ENCODE assay signal across 8 cellular contexts in genomic region chr10:101843032-101843991, GRCh38. TPM values are rescaled to one million over a fixed set of nuclear protein-coding genes. Genes with fewer than 3 reads are reported as not detected.
DNase-seq lines count a peak whose midpoint lies in the region; ATAC-seq and TF ChIP-seq lines count a peak whose summit lies in the region.

Gene KCNIP2 (minus strand): TSS chr10:101843800. CDS start chr10:101843568, 232 bp downstream.

- TF ChIP-seq CTCF in AG10803 (conservative IDR thresholded peaks at IDR 0.05; ENCODE audit: low read length) (peak; percentile 30), body of pancreas (IDR thresholded peaks at IDR 0.05) (peak in 6 of 7 experiments; percentile 31 to 48 (median 34)), tibial artery (IDR thresholded peaks at IDR 0.05) (peak in 1 of 2 experiments; percentile 22)

- peaks cover 0 to 1% of the 10 kb centered on the region in 2 donors for H3K36me3 ChIP-seq in body of pancreas (replicated peaks in 1 of 2; ENCODE audit: insufficient read depth in 1 of 2, low read depth in 2 of 2)
- peaks cover 29 to 33% (median 32%) of the 10 kb centered on the region in 3 donors for H3K36me3 ChIP-seq in tibial artery

- intact Hi-C loops in body of pancreas (cut with DNase I): no loop called here
- intact Hi-C loops in tibial artery (cut with DNase I; ENCODE audit: low total_unique reads): no loop called here

- ATAC-seq in HG02798 (IDR thresholded peaks at IDR 0.05; ENCODE audit: poor library complexity, unreplicated experiment) (peak; percentile 29), body of pancreas (no peak)

- H3K4me3 ChIP-seq in AG10803 (ENCODE audit: low read length): no peak within 1 kb of the TSS
- H3K4me3 ChIP-seq in body of pancreas: no peak within 1 kb of the TSS
- peak within 1 kb of the TSS in 1 of 2 donors; percentile 10 for H3K4me3 ChIP-seq in tibial artery

- H3K27ac ChIP-seq in body of pancreas: no peak within 1 kb of the TSS
- no peak within 1 kb of the TSS for H3K27ac ChIP-seq in tibial artery

- H3K9me3 ChIP-seq in body of pancreas: no peaks in the 10 kb centered on the region
- no peaks in the 10 kb centered on the region for H3K9me3 ChIP-seq in tibial artery

- no peaks in the 10 kb centered on the region for H3K27me3 ChIP-seq in body of pancreas
- H3K27me3 ChIP-seq in tibial artery: peaks cover 0 to 27% of the 10 kb centered on the region in 2 donors

- TF ChIP-seq POLR2A in body of pancreas (IDR thresholded peaks at IDR 0.05): no peak

- H3K4me1 ChIP-seq in body of pancreas: peaks cover 30% of the 10 kb centered on the region
- H3K4me1 ChIP-seq in tibial artery: peaks cover 0 to 32% (median 23%) of the 10 kb centered on the region in 4 donors

- 27 to 64% methylated on average over 23 to 52 of the region's 59 CpGs for WGBS in body of pancreas, 2 donors

- DNase-seq in AG10803 (ENCODE audit: low read depth): no peak
- DNase-seq in T-helper 1 cell: peak in 4 of 5 donors; percentile 41 to 64 (median 56)
- DNase-seq in body of pancreas: peak; percentile 34 to 49 (median 39)
- peak; percentile 88 for DNase-seq in iPS-NIHi11 (ENCODE audit: low spot score)
- peak; percentile 48 for DNase-seq in stimulated activated CD8-positive, alpha-beta memory T cell treated with anti-CD3 and anti-CD28 coated beads, Interleukin-4, amount 100 ng/mL, for 24 hours (ENCODE audit: low read depth)
- DNase-seq in RKO (ENCODE audit: low spot score): no peak
- no peak for DNase-seq in tibial artery

RNA-seq across cellular contexts. Expression of gene KCNIP2, which starts in this region (rescaled TPM):
- total RNA-seq in body of pancreas: 10 to 100 TPM in 1 of 2 donors, 1 to 10 TPM in 1; 1.8 to 13.5 TPM

Comparison
In these comparisons a context has a peak if more than half of its experiments do, and no peak if none do; other contexts are left out.
1. DNase-seq: peak in T-helper 1 cell (4 of 5), body of pancreas (4 of 4), iPS-NIHi11 (single experiment) and stimulated activated CD8-positive, alpha-beta memory T cell treated with anti-CD3 and anti-CD28 coated beads, Interleukin-4, amount 100 ng/mL, for 24 hours (single experiment); none in AG10803 (single experiment), RKO (single experiment) and tibial artery (0 of 2).